ENCODE assay signal across 9 cellular contexts in the genomic region with DNA sequence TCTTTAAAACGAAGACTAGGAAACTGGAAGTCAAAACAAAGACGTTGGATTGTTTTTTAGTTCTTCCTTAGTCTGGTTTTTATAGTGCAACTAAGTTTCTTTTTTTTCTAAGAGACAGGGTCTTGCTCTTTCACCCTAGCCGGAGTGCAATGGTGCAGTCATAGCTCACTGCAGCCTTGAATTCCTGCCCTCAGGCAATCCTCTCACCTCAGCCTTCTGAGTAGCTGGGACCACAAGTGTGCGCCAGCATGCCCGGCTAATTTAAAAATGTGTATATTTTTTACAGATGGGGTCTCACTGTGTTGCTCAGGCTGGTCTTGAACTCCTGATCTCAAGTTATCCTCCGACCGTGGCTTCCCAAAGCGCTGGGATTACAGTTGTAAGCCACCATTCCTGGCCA. TPM values are rescaled to one million over a fixed set of nuclear protein-coding genes. Genes with fewer than 3 reads are reported as not detected.
"Had no signal": no experiment of that assay in that cellular context is flagged by ENCODE, and none has a peak within 500 bp of the region (broad histone marks: within the 10 kb centered on the region; RNA-seq: fewer than 3 reads in every experiment).

No MANE protein-coding gene starts in this region.

- ATAC-seq: GM23338, HepG2 had no signal

- FAIRE-seq: H1, H54, HepG2 had no signal

- H3K27me3 Mint-ChIP-seq: IgD-negative memory B cell had no signal

- H3K27ac ChIP-seq: HL-60 had no signal

- H3K4me2 ChIP-seq: GM23338 had no signal

- H2AFZ ChIP-seq: GM23338 had no signal

- DNase-seq: H9, HCEC 1CT, KBM-7 had no signal

- H3K4me3 Mint-ChIP-seq: GM23338, H9, IgD-negative memory B cell had no signal

- H3K27ac Mint-ChIP-seq: GM23338, IgD-negative memory B cell had no signal

- H3K4me3 ChIP-seq: GM23338 had no signal

- H3K9me3 Mint-ChIP-seq: IgD-negative memory B cell had no signal

RNA-seq across cellular contexts. Expression of a gene that starts 52.4 kb away (rescaled TPM):
- total RNA-seq: GM23338 had no signal
- polyA plus RNA-seq: IgD-negative memory B cell had no signal
